Comparison of ENCODE assay signal across 11 cellular contexts in genomic region chr14:52954346-52955214, GRCh38. TPM values are rescaled to one million over a fixed set of nuclear protein-coding genes. Genes with fewer than 3 reads are reported as not detected.
DNase-seq lines count a peak whose midpoint lies in the region; ATAC-seq and TF ChIP-seq lines count a peak whose summit lies in the region.
"Had no signal": no experiment of that assay in that cellular context is flagged by ENCODE, and none has a peak within 500 bp of the region (broad histone marks: within the 10 kb centered on the region; RNA-seq: fewer than 3 reads in every experiment).

No MANE protein-coding gene starts in this region.

- no peaks in the 10 kb centered on the region for H3K36me3 ChIP-seq in iPS-18a (ENCODE audit: control insufficient read depth, low read depth, low read length)
- no peaks in the 10 kb centered on the region for H3K36me3 ChIP-seq in tibial artery
- H3K36me3 ChIP-seq: suprapubic skin had no signal

- H3K9me3 Mint-ChIP-seq in activated CD8-positive, alpha-beta T cell treated with anti-CD3 and anti-CD28 coated beads for 36 hours, result no peaks in the 10 kb centered on the region
- H3K9me3 Mint-ChIP-seq in activated CD8-positive, alpha-beta T cell treated with anti-CD3 and anti-CD28 coated beads, Interleukin-2, amount 10 ng/mL, durations not matched to agents 7 days and 5 days (ENCODE audit: insufficient read depth), result no peaks in the 10 kb centered on the region

- POLR2A ChIA-PET in activated CD8-positive, alpha-beta T cell treated with anti-CD3 and anti-CD28 coated beads for 36 hours (lab: Charles Lee), result interaction anchor here (1.0 kb wide), 1 partner anchor 9 kb away, joined by 3 read pairs; no protein-coding TSS in a partner anchor
- POLR2A ChIA-PET in activated CD8-positive, alpha-beta T cell treated with anti-CD3 and anti-CD28 coated beads, Interleukin-2, amount 10 ng/mL, durations not matched to agents 7 days and 5 days (lab: Charles Lee), result no interaction called here

- H3K4me1 ChIP-seq in iPS-18a (ENCODE audit: control insufficient read depth, low read depth, low read length) (peaks cover 18% of the 10 kb centered on the region), tibial artery (peaks cover 0 to 35% (median 11%) of the 10 kb centered on the region in 4 donors)

- no peak for DNase-seq in activated CD8-positive, alpha-beta T cell treated with anti-CD3 and anti-CD28 coated beads for 36 hours
- no peak for DNase-seq in activated CD8-positive, alpha-beta T cell treated with anti-CD3 and anti-CD28 coated beads, Interleukin-2, amount 10 ng/mL, durations not matched to agents 7 days and 5 days
- DNase-seq in astrocyte of the hippocampus (ENCODE audit: low read depth, low spot score), result peak; percentile 78
- no peak for DNase-seq in tibial artery
- DNase-seq in MV-4-11 (lab: John Stamatoyannopoulos, UW), result no peak
- DNase-seq in anterior cingulate cortex (lab: John Stamatoyannopoulos, UW), result no peak
- DNase-seq: NCI-H1105 treated with DMSO at 0.1 percent for 48 hours, NCI-H526 had no signal

- TF ChIP-seq CTCF in activated CD8-positive, alpha-beta T cell treated with anti-CD3 and anti-CD28 coated beads for 36 hours (IDR thresholded peaks at IDR 0.05), result no peak
- peak in 1 of 2 experiments; percentile 40 for TF ChIP-seq CTCF in tibial artery (IDR thresholded peaks at IDR 0.05)

- peaks cover 23% of the 10 kb centered on the region for H3K27me3 Mint-ChIP-seq in activated CD8-positive, alpha-beta T cell treated with anti-CD3 and anti-CD28 coated beads for 36 hours
- peaks cover 47% of the 10 kb centered on the region for H3K27me3 Mint-ChIP-seq in activated CD8-positive, alpha-beta T cell treated with anti-CD3 and anti-CD28 coated beads, Interleukin-2, amount 10 ng/mL, durations not matched to agents 7 days and 5 days (ENCODE audit: low read depth)

- peak overlapping the region; percentile 3 for H3K9ac ChIP-seq in iPS-18a (ENCODE audit: low read length)

- H3K4me1 Mint-ChIP-seq in activated CD8-positive, alpha-beta T cell treated with anti-CD3 and anti-CD28 coated beads for 36 hours (ENCODE audit: low read depth), result peaks cover 23% of the 10 kb centered on the region
- peaks cover 14% of the 10 kb centered on the region for H3K4me1 Mint-ChIP-seq in activated CD8-positive, alpha-beta T cell treated with anti-CD3 and anti-CD28 coated beads, Interleukin-2, amount 10 ng/mL, durations not matched to agents 7 days and 5 days (ENCODE audit: low read depth)

- no peak overlapping the region for H3K4me3 ChIP-seq in iPS-18a (ENCODE audit: low read length)
- H3K4me3 ChIP-seq in tibial artery, result peak overlapping the region; percentile 36 to 46
- H3K4me3 ChIP-seq: suprapubic skin had no signal

- CTCF ChIA-PET in activated CD8-positive, alpha-beta T cell treated with anti-CD3 and anti-CD28 coated beads for 36 hours (lab: Charles Lee), result interaction anchor here (1.4 kb wide), 1 partner anchor 131 kb away, joined by 3 read pairs; no protein-coding TSS in a partner anchor
- CTCF ChIA-PET in activated CD8-positive, alpha-beta T cell treated with anti-CD3 and anti-CD28 coated beads, Interleukin-2, amount 10 ng/mL, durations not matched to agents 7 days and 5 days (lab: Charles Lee), result interaction anchor here (0.6 kb wide), 1 partner anchor 206 kb away, joined by 3 read pairs; no protein-coding TSS in a partner anchor

- no peak overlapping the region for H3K4me3 Mint-ChIP-seq in activated CD8-positive, alpha-beta T cell treated with anti-CD3 and anti-CD28 coated beads for 36 hours
- H3K4me3 Mint-ChIP-seq in activated CD8-positive, alpha-beta T cell treated with anti-CD3 and anti-CD28 coated beads, Interleukin-2, amount 10 ng/mL, durations not matched to agents 7 days and 5 days, result no peak overlapping the region

- H3K27me3 ChIP-seq in iPS-18a (ENCODE audit: control insufficient read depth, insufficient read depth, low read length) (no peaks in the 10 kb centered on the region), tibial artery (no peaks in the 10 kb centered on the region)

- peak overlapping the region; percentile 51 for H3K27ac Mint-ChIP-seq in activated CD8-positive, alpha-beta T cell treated with anti-CD3 and anti-CD28 coated beads for 36 hours
- no peak overlapping the region for H3K27ac Mint-ChIP-seq in activated CD8-positive, alpha-beta T cell treated with anti-CD3 and anti-CD28 coated beads, Interleukin-2, amount 10 ng/mL, durations not matched to agents 7 days and 5 days

- peak; percentile 48 for ATAC-seq in activated CD8-positive, alpha-beta T cell treated with anti-CD3 and anti-CD28 coated beads for 36 hours
- no peak for ATAC-seq in activated CD8-positive, alpha-beta T cell treated with anti-CD3 and anti-CD28 coated beads, Interleukin-2, amount 10 ng/mL, durations not matched to agents 7 days and 5 days
- ATAC-seq in HG02852 (IDR thresholded peaks at IDR 0.05; ENCODE audit: unreplicated experiment), result no peak

- H3K27ac ChIP-seq in iPS-18a (ENCODE audit: low read length), result no peak overlapping the region
- peak overlapping the region; percentile 98 to 99 for H3K27ac ChIP-seq in tibial artery
- H3K27ac ChIP-seq: suprapubic skin had no signal

- H3K36me3 Mint-ChIP-seq in activated CD8-positive, alpha-beta T cell treated with anti-CD3 and anti-CD28 coated beads for 36 hours (ENCODE audit: low read depth), result no peaks in the 10 kb centered on the region
- no peaks in the 10 kb centered on the region for H3K36me3 Mint-ChIP-seq in activated CD8-positive, alpha-beta T cell treated with anti-CD3 and anti-CD28 coated beads, Interleukin-2, amount 10 ng/mL, durations not matched to agents 7 days and 5 days (ENCODE audit: low read depth)

- H3K9me3 ChIP-seq in iPS-18a (ENCODE audit: control insufficient read depth, low read depth, low read length), result no peaks in the 10 kb centered on the region
- H3K9me3 ChIP-seq in tibial artery, result no peaks in the 10 kb centered on the region
- H3K9me3 ChIP-seq: suprapubic skin had no signal

- intact Hi-C loops in activated CD8-positive, alpha-beta T cell treated with anti-CD3 and anti-CD28 coated beads for 36 hours (cut with micrococcal nuclease), result no loop called here
- intact Hi-C loops in tibial artery (cut with DNase I; ENCODE audit: low total_unique reads), result no loop called here

RNA-seq across cellular contexts. Expression of gene FERMT2, which starts 3.7 kb away (rescaled TPM):
- 1 to 10 TPM in 1 of 2 experiments, under 1 TPM in 1; 0.77 to 1.0 TPM for total RNA-seq in activated CD8-positive, alpha-beta T cell treated with anti-CD3 and anti-CD28 coated beads for 36 hours
- not detected for total RNA-seq in activated CD8-positive, alpha-beta T cell treated with anti-CD3 and anti-CD28 coated beads, Interleukin-2, amount 10 ng/mL, durations not matched to agents 7 days and 5 days
